Comparison of ENCODE assay signal across 8 cellular contexts in the genomic region with DNA sequence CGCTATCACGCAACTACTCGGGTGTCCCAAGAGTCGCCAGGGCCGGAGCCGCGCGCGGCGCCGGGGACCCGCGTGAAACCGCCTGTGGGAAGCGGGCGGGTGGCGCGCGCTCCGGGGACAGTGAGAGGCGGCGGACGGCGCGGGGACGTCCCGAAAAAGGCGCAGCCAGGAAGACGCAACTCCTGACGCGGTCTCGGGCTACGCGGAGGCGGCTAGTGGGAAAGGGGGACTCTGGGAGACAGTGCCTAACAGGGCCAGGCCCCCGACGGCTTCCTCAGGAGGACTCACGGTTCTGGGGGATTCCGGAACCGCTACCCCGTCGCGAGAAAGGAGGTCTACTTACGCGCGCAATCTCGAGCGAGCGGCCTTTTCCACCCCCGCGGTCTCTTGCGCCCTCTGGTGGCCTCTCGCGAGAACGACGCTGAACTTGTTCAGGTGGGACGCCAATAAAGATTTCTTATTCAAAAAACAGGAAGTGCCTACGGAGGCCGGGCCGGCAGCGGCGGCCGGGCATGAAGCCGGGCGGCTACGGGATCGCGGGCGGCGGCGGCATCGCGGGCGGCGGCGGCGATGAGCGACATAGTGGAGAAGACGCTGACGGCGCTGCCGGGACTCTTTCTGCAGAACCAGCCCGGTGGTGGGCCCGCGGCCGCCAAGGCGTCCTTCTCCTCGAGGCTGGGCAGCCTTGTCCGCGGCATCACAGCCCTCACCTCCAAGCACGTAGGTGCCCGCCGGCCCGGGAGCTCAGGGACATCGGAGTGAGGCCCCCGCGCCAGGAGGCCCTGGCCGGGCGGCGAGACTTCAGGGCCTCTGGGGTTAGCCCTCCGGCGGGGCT.
DNase-seq lines count a peak whose midpoint lies in the region; ATAC-seq and TF ChIP-seq lines count a peak whose summit lies in the region.

A gene (plus strand): TSS at position 475 of the 835 bp plus-strand sequence. CDS start 96 bp downstream, at position 571.

- peak; percentile 98 for TF ChIP-seq CTCF in C4-2B (conservative IDR thresholded peaks at IDR 0.05)

- ATAC-seq in GM19324 (IDR thresholded peaks at IDR 0.05; ENCODE audit: low FRiP score, unreplicated experiment): peak; percentile 76
- ATAC-seq in HG03460 (IDR thresholded peaks at IDR 0.05; ENCODE audit: unreplicated experiment): peak; percentile 45

- H3K27me3 ChIP-seq in layer of hippocampus (ENCODE audit: control insufficient read depth, insufficient read depth, low read length): no peaks in the 10 kb centered on the region

- peak within 1 kb of the TSS; percentile 78 for H3K27ac ChIP-seq in C4-2B
- peak within 1 kb of the TSS; percentile 83 for H3K27ac ChIP-seq in cingulate gyrus (ENCODE audit: low read depth, low read length)
- H3K27ac ChIP-seq in layer of hippocampus (ENCODE audit: low read depth, low read length): peak within 1 kb of the TSS; percentile 89

- DNase-seq in NCI-H524 treated with DMSO at 0.1 percent for 48 hours (lab: John Stamatoyannopoulos, UW): peak; percentile 64
- peak; percentile 89 to 94 for DNase-seq in activated CD4-positive, alpha-beta T cell treated with anti-CD3 and anti-CD28 coated beads for 4 hours
- peak; percentile 87 to 91 (median 89) for DNase-seq in stimulated activated CD4-positive, alpha-beta T cell treated with anti-CD3 and anti-CD28 coated beads, Interleukin-1b, Interleukin-23, amount 100 ng/mL, for 24 hours (ENCODE audit: low read depth in 4 of 4, low spot score in 1 of 4)

Comparison
In these comparisons a context has a peak if more than half of its experiments do, and no peak if none do; other contexts are left out.
1. Peak in every context shown above with its lines: DNase-seq, ATAC-seq and H3K27ac ChIP-seq.